Comparison of ENCODE assay signal across 8 cellular contexts in the genomic region with DNA sequence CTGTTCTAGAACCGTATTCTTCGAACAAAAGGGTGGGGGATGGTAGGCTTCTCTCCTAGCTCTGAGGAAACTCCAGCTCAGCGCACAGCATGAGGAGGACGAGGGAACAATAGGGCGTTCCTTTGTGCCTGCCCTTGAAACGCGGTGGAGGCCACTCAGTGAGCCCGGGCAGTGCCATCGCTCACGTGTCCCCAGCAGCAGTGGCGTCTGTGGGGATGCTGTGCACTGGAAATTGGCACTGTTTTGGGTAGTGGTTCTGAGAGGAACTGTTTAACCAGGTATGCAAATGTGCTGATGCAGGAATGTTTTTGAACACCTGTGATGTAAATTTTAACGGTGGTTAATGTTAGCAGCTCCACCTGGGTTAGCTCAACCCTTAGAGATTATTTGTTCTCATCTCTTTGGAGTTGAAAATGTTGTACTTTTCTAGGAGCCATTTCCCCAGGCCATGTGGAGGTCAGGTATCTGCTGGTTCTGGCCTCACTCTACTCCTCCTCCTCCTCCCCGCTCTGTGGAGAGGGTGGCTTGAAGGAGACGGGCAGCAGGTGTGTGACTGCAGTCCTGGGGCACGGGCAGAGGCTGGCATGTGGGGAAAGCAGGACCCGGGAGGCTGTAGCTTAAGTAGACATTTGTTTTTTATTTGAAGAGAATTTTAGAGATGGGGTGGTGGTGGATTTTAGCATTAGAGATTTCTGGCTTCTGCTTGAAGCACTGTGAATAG. TPM values are rescaled to one million over a fixed set of nuclear protein-coding genes. Genes with fewer than 3 reads are reported as not detected.
DNase-seq lines count a peak whose midpoint lies in the region; ATAC-seq and TF ChIP-seq lines count a peak whose summit lies in the region.
"Had no signal": no experiment of that assay in that cellular context is flagged by ENCODE, and none has a peak within 500 bp of the region (broad histone marks: within the 10 kb centered on the region; RNA-seq: fewer than 3 reads in every experiment).

No MANE protein-coding gene starts in this region.

- peaks cover 28% of the 10 kb centered on the region for H3K36me3 Mint-ChIP-seq in endothelial cell (ENCODE audit: low read depth, unreplicated experiment)
- peaks cover 11% of the 10 kb centered on the region for H3K36me3 Mint-ChIP-seq in progenitor cell of endocrine pancreas (ENCODE audit: insufficient read depth)

- TF ChIP-seq CTCF in endothelial cell (IDR thresholded peaks at IDR 0.05; ENCODE audit: unreplicated experiment) = no peak
- no peak for TF ChIP-seq CTCF in progenitor cell of endocrine pancreas (IDR thresholded peaks at IDR 0.05; ENCODE audit: unreplicated experiment)

- H3K9me3 Mint-ChIP-seq in endothelial cell (ENCODE audit: unreplicated experiment) (no peaks in the 10 kb centered on the region), progenitor cell of endocrine pancreas (ENCODE audit: low read depth) (no peaks in the 10 kb centered on the region)

- H3K4me1 Mint-ChIP-seq in endothelial cell (ENCODE audit: unreplicated experiment) = peaks cover 55% of the 10 kb centered on the region
- H3K4me1 Mint-ChIP-seq in progenitor cell of endocrine pancreas (ENCODE audit: low read depth) = peaks cover 56% of the 10 kb centered on the region

- ATAC-seq in GM18861 (IDR thresholded peaks at IDR 0.05; ENCODE audit: unreplicated experiment) = peak; percentile 44
- ATAC-seq in HG03342 (IDR thresholded peaks at IDR 0.05; ENCODE audit: unreplicated experiment) = no peak
- no peak for ATAC-seq in GM21737 (IDR thresholded peaks at IDR 0.05; ENCODE audit: unreplicated experiment)

- DNase-seq in NCI-H2227 treated with DMSO at 0.1 percent for 48 hours (lab: John Stamatoyannopoulos, UW) (peak; percentile 79), endothelial cell (ENCODE audit: low spot score) (peak; percentile 41), progenitor cell of endocrine pancreas (ENCODE audit: low spot score, unreplicated experiment) (no peak), NCI-H1694 treated with DMSO at 0.1 percent for 48 hours (lab: John Stamatoyannopoulos, UW) (no peak)
- DNase-seq: effector CD4-positive, alpha-beta T cell had no signal

- H3K27me3 Mint-ChIP-seq in endothelial cell (ENCODE audit: unreplicated experiment) (peaks cover 11% of the 10 kb centered on the region), progenitor cell of endocrine pancreas (no peaks in the 10 kb centered on the region)

- H3K4me3 Mint-ChIP-seq in endothelial cell (ENCODE audit: unreplicated experiment) (no peak overlapping the region), progenitor cell of endocrine pancreas (ENCODE audit: low read depth) (no peak overlapping the region)

- H3K27ac Mint-ChIP-seq in endothelial cell (ENCODE audit: unreplicated experiment) = peak overlapping the region; percentile 67
- H3K27ac Mint-ChIP-seq in progenitor cell of endocrine pancreas = peak overlapping the region; percentile 67

RNA-seq across cellular contexts. Expression of a gene that starts 48.3 kb away (rescaled TPM):
- total RNA-seq in endothelial cell (ENCODE audit: unreplicated experiment) = 120 TPM
- total RNA-seq in progenitor cell of endocrine pancreas = 159 and 167 TPM in 2 replicates

Comparison
In these comparisons a context has a peak if more than half of its experiments do, and no peak if none do; other contexts are left out.
1. DNase-seq: peak in NCI-H2227 treated with DMSO at 0.1 percent for 48 hours (single experiment) and endothelial cell (single experiment); none in progenitor cell of endocrine pancreas (single experiment) and NCI-H1694 treated with DMSO at 0.1 percent for 48 hours (single experiment).